ENCODE assay signal across 1 cellular context in the genomic region with DNA sequence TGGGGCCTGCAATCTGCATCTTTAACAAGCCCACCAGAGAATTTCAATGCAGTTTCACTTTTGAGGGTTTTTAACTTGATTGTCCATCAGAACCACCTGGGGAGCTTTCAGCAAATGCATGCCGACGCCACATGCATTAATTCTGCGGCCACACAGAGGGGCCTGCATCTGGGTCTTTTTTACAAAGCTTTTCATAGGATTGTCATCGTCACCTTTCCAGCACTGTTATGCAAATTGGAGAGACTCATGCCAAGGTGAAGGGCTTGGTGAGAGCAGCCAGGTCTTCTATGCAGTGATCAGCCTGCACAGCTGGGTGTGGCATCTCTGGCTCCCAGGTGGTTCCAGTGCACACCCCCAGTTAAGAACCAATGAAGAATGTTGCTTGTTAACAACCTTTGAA.
TF ChIP-seq lines count a peak whose summit lies in the region.

No MANE protein-coding gene starts in this region.

TF ChIP-seq in GM23338, 12 proteins besides CTCF, POLR2A, EP300 and RAD21 (continued from another document):
- TF ChIP-seq, protein P1, sequence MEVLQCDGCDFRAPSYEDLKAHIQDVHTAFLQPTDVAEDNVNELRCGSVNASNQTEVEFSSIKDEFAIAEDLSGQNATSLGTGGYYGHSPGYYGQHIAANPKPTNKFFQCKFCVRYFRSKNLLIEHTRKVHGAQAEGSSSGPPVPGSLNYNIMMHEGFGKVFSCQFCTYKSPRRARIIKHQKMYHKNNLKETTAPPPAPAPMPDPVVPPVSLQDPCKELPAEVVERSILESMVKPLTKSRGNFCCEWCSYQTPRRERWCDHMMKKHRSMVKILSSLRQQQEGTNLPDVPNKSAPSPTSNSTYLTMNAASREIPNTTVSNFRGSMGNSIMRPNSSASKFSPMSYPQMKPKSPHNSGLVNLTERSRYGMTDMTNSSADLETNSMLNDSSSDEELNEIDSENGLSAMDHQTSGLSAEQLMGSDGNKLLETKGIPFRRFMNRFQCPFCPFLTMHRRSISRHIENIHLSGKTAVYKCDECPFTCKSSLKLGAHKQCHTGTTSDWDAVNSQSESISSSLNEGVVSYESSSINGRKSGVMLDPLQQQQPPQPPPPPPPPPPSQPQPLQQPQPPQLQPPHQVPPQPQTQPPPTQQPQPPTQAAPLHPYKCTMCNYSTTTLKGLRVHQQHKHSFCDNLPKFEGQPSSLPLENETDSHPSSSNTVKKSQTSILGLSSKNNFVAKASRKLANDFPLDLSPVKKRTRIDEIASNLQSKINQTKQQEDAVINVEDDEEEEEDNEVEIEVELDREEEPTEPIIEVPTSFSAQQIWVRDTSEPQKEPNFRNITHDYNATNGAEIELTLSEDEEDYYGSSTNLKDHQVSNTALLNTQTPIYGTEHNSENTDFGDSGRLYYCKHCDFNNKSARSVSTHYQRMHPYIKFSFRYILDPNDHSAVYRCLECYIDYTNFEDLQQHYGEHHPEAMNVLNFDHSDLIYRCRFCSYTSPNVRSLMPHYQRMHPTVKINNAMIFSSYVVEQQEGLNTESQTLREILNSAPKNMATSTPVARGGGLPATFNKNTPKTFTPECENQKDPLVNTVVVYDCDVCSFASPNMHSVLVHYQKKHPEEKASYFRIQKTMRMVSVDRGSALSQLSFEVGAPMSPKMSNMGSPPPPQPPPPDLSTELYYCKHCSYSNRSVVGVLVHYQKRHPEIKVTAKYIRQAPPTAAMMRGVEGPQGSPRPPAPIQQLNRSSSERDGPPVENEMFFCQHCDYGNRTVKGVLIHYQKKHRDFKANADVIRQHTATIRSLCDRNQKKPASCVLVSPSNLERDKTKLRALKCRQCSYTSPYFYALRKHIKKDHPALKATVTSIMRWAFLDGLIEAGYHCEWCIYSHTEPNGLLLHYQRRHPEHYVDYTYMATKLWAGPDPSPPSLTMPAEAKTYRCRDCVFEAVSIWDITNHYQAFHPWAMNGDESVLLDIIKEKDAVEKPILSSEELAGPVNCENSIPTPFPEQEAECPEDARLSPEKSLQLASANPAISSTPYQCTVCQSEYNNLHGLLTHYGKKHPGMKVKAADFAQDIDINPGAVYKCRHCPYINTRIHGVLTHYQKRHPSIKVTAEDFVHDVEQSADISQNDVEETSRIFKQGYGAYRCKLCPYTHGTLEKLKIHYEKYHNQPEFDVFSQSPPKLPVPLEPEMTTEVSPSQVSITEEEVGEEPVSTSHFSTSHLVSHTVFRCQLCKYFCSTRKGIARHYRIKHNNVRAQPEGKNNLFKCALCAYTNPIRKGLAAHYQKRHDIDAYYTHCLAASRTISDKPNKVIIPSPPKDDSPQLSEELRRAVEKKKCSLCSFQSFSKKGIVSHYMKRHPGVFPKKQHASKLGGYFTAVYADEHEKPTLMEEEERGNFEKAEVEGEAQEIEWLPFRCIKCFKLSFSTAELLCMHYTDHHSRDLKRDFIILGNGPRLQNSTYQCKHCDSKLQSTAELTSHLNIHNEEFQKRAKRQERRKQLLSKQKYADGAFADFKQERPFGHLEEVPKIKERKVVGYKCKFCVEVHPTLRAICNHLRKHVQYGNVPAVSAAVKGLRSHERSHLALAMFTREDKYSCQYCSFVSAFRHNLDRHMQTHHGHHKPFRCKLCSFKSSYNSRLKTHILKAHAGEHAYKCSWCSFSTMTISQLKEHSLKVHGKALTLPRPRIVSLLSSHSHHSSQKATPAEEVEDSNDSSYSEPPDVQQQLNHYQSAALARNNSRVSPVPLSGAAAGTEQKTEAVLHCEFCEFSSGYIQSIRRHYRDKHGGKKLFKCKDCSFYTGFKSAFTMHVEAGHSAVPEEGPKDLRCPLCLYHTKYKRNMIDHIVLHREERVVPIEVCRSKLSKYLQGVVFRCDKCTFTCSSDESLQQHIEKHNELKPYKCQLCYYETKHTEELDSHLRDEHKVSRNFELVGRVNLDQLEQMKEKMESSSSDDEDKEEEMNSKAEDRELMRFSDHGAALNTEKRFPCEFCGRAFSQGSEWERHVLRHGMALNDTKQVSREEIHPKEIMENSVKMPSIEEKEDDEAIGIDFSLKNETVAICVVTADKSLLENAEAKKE (CRISPR knock-in tag; IDR thresholded peaks at IDR 0.05): no peak
- TF ChIP-seq ZNF331 (CRISPR knock-in tag; IDR thresholded peaks at IDR 0.05; ENCODE audit: low read depth): no peak
- no peak for TF ChIP-seq POLR2AphosphoS5 (IDR thresholded peaks at IDR 0.05; ENCODE audit: low read depth)
